Comparison of ENCODE assay signal across 8 cellular contexts in the genomic region with DNA sequence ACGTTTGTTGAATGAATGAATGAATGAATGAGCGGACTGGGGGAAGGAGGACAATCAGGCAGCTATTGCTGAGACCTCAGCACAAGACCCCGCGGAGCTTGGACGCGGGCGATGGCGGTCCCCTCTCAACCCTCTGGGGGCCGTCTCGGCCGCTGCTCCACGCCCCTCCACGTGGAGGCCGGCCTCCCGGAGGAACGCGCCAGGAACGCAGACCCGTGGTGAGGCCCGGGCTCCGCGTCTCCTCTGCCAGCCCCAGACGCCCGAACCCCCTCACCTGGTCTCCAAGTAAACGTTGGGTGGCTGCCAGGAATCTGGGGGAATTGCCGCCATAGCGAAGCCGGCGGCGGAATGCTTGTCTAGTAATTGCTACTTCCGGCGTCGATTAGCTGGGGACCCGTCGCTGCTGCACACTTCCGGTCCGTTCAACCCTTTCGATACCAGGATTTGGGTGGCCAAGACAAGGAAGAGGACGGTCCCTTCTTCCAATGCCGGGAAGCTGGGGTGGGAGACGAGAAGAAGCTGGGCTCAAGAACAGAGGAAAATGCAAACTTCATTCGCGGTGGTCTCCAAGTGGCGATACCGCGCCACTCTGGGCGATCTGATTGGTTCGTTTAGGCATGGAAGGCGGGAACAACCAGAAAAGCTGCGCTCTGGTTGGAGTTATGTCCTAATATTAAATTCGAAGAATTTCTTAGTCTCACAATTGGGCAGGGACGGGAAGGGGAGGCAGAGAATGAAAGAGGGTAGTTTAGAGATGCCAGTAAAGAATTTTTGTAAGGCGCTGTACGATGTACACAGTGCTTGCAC.
DNase-seq lines count a peak whose midpoint lies in the region; ATAC-seq, FAIRE-seq and TF ChIP-seq lines count a peak whose summit lies in the region.

A gene (minus strand): TSS at position 361 of the 807 bp plus-strand sequence. CDS start 31 bp downstream, at position 330.

- POLR2A ChIA-PET in AG04449 (lab: Yijun Ruan, JAX) = interaction anchor here (0.5 to 2.2 kb wide), 11 partner anchors 10 to 143 kb away, joined by 3 to 9 read pairs (median 4); a partner anchor contains a TSS

- peaks cover 37% of the 10 kb centered on the region for H3K4me1 Mint-ChIP-seq in central memory CD8-positive, alpha-beta T cell

- CTCF ChIA-PET in AG04449 (lab: Yijun Ruan, JAX) = interaction anchor here (0.7 to 15.1 kb wide), 17 partner anchors 9 to 337 kb away, joined by 3 to 270 read pairs (median 4); a partner anchor contains a TSS

- peak; percentile 71 for FAIRE-seq in islet of Langerhans (lab: Jason Lieb, UNC)

- H3K36me3 Mint-ChIP-seq in central memory CD8-positive, alpha-beta T cell (ENCODE audit: insufficient read depth) = peaks cover 10% of the 10 kb centered on the region

- TF ChIP-seq CTCF in AG04449 (IDR thresholded peaks at IDR 0.05; ENCODE audit: insufficient read depth, low read length, missing control alignments) = no peak

- DNase-seq in AG04449 (ENCODE audit: low read depth, low spot score) = peak; percentile 47
- DNase-seq in NCI-H345 (lab: John Stamatoyannopoulos, UW) = peak; percentile 94
- DNase-seq in activated CD4-positive, CD25-positive, alpha-beta regulatory T cell treated with anti-CD3 and anti-CD28 coated beads, Interleukin-2, amount 50 U/mL, for 16 hours (ENCODE audit: low read depth, low spot score) = peak; percentile 68
- peak; percentile 84 to 86 for DNase-seq in central memory CD8-positive, alpha-beta T cell (ENCODE audit: low spot score in 2 of 2)
- peak; percentile 78 for DNase-seq in stimulated activated CD4-positive, alpha-beta T cell treated with anti-CD3 and anti-CD28 coated beads, Interleukin-12 subunit alpha, Interleukin-12 subunit beta, amount 100 ng/mL, for 4 hours

- peak within 1 kb of the TSS; percentile 95 for H3K4me3 Mint-ChIP-seq in central memory CD8-positive, alpha-beta T cell

- ATAC-seq in GM18907 (IDR thresholded peaks at IDR 0.05; ENCODE audit: unreplicated experiment) = peak; percentile 84
- peak; percentile 85 for ATAC-seq in HG03159 (IDR thresholded peaks at IDR 0.05; ENCODE audit: unreplicated experiment)
- ATAC-seq in central memory CD8-positive, alpha-beta T cell (replicated peaks; ENCODE audit: extremely low read depth, poor library complexity, severe bottlenecking) = peak; percentile 90

- H3K9me3 Mint-ChIP-seq in central memory CD8-positive, alpha-beta T cell = no peaks in the 10 kb centered on the region

- peak within 1 kb of the TSS; percentile 99 for H3K27ac Mint-ChIP-seq in central memory CD8-positive, alpha-beta T cell (ENCODE audit: low read depth)

- H3K4me3 ChIP-seq in AG04449 (ENCODE audit: low read depth, low read length) = peak within 1 kb of the TSS; percentile 95

- H3K27me3 Mint-ChIP-seq in central memory CD8-positive, alpha-beta T cell = peaks cover 32% of the 10 kb centered on the region

Comparison
In these comparisons a context has a peak if more than half of its experiments do, and no peak if none do; other contexts are left out.
1. Peak in every context shown above with its lines: DNase-seq, ATAC-seq and H3K4me3 ChIP-seq.